Comparison of ENCODE assay signal across 24 cellular contexts in the genomic region with DNA sequence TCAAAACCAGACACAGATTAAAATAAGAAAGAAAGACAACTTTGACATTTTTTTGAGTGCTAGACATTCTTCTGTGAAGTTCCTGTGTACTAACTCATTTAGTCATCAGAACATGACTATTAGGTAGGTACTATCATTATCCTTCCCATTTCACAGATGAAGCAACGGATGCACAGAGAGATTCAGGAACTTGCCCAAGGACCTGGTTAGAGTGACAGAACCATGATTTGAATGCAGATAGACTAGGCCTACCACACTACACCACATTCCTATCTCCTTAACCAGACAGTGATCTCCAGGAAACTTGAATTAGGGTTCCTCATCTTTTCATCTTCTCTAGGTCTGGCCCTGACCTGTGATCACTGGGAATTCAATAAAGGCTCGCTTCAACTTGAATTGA.
"Had no signal": no experiment of that assay in that cellular context is flagged by ENCODE, and none has a peak within 500 bp of the region (broad histone marks: within the 10 kb centered on the region; RNA-seq: fewer than 3 reads in every experiment).

No MANE protein-coding gene starts in this region.

- H3K27me3 Mint-ChIP-seq: dendritic cell treated with granulocyte-macrophage colony-stimulating factor and Interleukin-4, amounts not matched to agents 40 ng/mL and 50 ng/mL, for 4 days; naive B cell; stimulated activated naive CD8-positive, alpha-beta T cell treated with anti-CD3 and anti-CD28 coated beads, Interleukin-15, Interleukin-2, amounts not matched to agents 100 ng/mL and 50 ng/mL, for 24 hours had no signal

- H3K4me3 Mint-ChIP-seq: dendritic cell treated with granulocyte-macrophage colony-stimulating factor and Interleukin-4, amounts not matched to agents 40 ng/mL and 50 ng/mL, for 4 days; endodermal cell; immature natural killer cell; naive B cell; natural killer cell treated with Interleukin-12 subunit alpha and Interleukin-12 subunit beta and Interleukin-15 and Interleukin-18, amount 100 ng/mL, for 72 hours; neural crest cell; stimulated activated effector memory CD8-positive, alpha-beta T cell treated with anti-CD3 and anti-CD28 coated beads, Interleukin-12 subunit alpha, Interleukin-12 subunit beta, amount 100 ng/mL, for 72 hours; stimulated activated naive CD8-positive, alpha-beta T cell treated with anti-CD3 and anti-CD28 coated beads, Interleukin-15, Interleukin-2, amounts not matched to agents 100 ng/mL and 50 ng/mL, for 24 hours had no signal

- H3K4me1 ChIP-seq: colonic mucosa, lower lobe of right lung, pancreas, right lobe of liver, tibial nerve, vagina had no signal

- H3K9me3 Mint-ChIP-seq: dendritic cell treated with granulocyte-macrophage colony-stimulating factor and Interleukin-4, amounts not matched to agents 40 ng/mL and 50 ng/mL, for 4 days; endodermal cell; immature natural killer cell; natural killer cell treated with Interleukin-12 subunit alpha and Interleukin-12 subunit beta and Interleukin-15 and Interleukin-18, amount 100 ng/mL, for 72 hours; stimulated activated effector memory CD8-positive, alpha-beta T cell treated with anti-CD3 and anti-CD28 coated beads, Interleukin-12 subunit alpha, Interleukin-12 subunit beta, amount 100 ng/mL, for 72 hours; stimulated activated naive CD8-positive, alpha-beta T cell treated with anti-CD3 and anti-CD28 coated beads, Interleukin-15, Interleukin-2, amounts not matched to agents 100 ng/mL and 50 ng/mL, for 24 hours had no signal

- ATAC-seq: left ventricle myocardium superior; lower lobe of right lung; natural killer cell treated with Interleukin-12 subunit alpha and Interleukin-12 subunit beta and Interleukin-15 and Interleukin-18, amount 100 ng/mL, for 72 hours; pancreas; right lobe of liver; stimulated activated effector memory CD8-positive, alpha-beta T cell treated with anti-CD3 and anti-CD28 coated beads, Interleukin-12 subunit alpha, Interleukin-12 subunit beta, amount 100 ng/mL, for 72 hours had no signal

- H3K4me1 Mint-ChIP-seq: endodermal cell, immature natural killer cell had no signal

- DNase-seq: colonic mucosa; effector CD8-positive, alpha-beta T cell; endodermal cell; esophagus squamous epithelium; hypothalamus; immature natural killer cell; islet precursor cell; left ventricle myocardium superior; lower lobe of right lung; naive B cell; pancreas; right lobe of liver; small intestine; stimulated activated CD4-positive, alpha-beta T cell treated with anti-CD3 and anti-CD28 coated beads, Interleukin-15, amount 100 ng/mL, for 24 hours; stimulated activated CD4-positive, alpha-beta T cell treated with anti-CD3 and anti-CD28 coated beads, Interleukin-2, amount 100 ng/mL, for 48 hours had no signal

- H3K27ac ChIP-seq: colonic mucosa, esophagus squamous epithelium, lower lobe of right lung, neutrophil, pancreas, right lobe of liver, thoracic aorta, tibial nerve, vagina had no signal

- H3K27ac Mint-ChIP-seq: dendritic cell treated with granulocyte-macrophage colony-stimulating factor and Interleukin-4, amounts not matched to agents 40 ng/mL and 50 ng/mL, for 4 days; endodermal cell; immature natural killer cell; natural killer cell treated with Interleukin-12 subunit alpha and Interleukin-12 subunit beta and Interleukin-15 and Interleukin-18, amount 100 ng/mL, for 72 hours; stimulated activated effector memory CD8-positive, alpha-beta T cell treated with anti-CD3 and anti-CD28 coated beads, Interleukin-12 subunit alpha, Interleukin-12 subunit beta, amount 100 ng/mL, for 72 hours; stimulated activated naive CD8-positive, alpha-beta T cell treated with anti-CD3 and anti-CD28 coated beads, Interleukin-15, Interleukin-2, amounts not matched to agents 100 ng/mL and 50 ng/mL, for 24 hours had no signal

- H3K36me3 Mint-ChIP-seq: immature natural killer cell; naive B cell; natural killer cell treated with Interleukin-12 subunit alpha and Interleukin-12 subunit beta and Interleukin-15 and Interleukin-18, amount 100 ng/mL, for 72 hours; stimulated activated effector memory CD8-positive, alpha-beta T cell treated with anti-CD3 and anti-CD28 coated beads, Interleukin-12 subunit alpha, Interleukin-12 subunit beta, amount 100 ng/mL, for 72 hours had no signal

- H3K27me3 ChIP-seq: colonic mucosa, esophagus squamous epithelium, neutrophil, pancreas, right lobe of liver, tibial nerve, vagina had no signal
